ENCODE assay signal across 1 cellular context in genomic region chr1:170531758-170532657, GRCh38.
TF ChIP-seq lines count a peak whose summit lies in the region.

A gene with protein sequence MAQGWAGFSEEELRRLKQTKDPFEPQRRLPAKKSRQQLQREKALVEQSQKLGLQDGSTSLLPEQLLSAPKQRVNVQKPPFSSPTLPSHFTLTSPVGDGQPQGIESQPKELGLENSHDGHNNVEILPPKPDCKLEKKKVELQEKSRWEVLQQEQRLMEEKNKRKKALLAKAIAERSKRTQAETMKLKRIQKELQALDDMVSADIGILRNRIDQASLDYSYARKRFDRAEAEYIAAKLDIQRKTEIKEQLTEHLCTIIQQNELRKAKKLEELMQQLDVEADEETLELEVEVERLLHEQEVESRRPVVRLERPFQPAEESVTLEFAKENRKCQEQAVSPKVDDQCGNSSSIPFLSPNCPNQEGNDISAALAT (plus strand): TSS chr1:170532166. CDS start chr1:170532224, 58 bp downstream.

TF ChIP-seq in HEK293, 187 proteins besides CTCF, POLR2A, EP300 and RAD21 (continued from another document):
- no peak for TF ChIP-seq ZNF423 (tag by site-specific recombination; IDR thresholded peaks at IDR 0.05)
- TF ChIP-seq ZNF10 (tag by site-specific recombination; IDR thresholded peaks at IDR 0.05): no peak; the same call in 1 of the 2 replicates
- TF ChIP-seq ZNF223 (tag by site-specific recombination; IDR thresholded peaks at IDR 0.05): no peak
